23 cellular contexts compared by ENCODE assay signal in genomic region chr4:10526431-10527222, GRCh38.
DNase-seq lines count a peak whose midpoint lies in the region; ATAC-seq, FAIRE-seq and TF ChIP-seq lines count a peak whose summit lies in the region.
"Had no signal": no experiment of that assay in that cellular context is flagged by ENCODE, and none has a peak within 500 bp of the region (broad histone marks: within the 10 kb centered on the region; RNA-seq: fewer than 3 reads in every experiment).

No MANE protein-coding gene starts in this region.

- no peak for TF ChIP-seq CTCF in bronchial epithelial cell (IDR thresholded peaks at IDR 0.05; ENCODE audit: insufficient read depth, low read length, severe bottlenecking)

- H3K36me3 ChIP-seq in H7 (replicated peaks; ENCODE audit: control insufficient read depth, insufficient read depth, low read length) (no peaks in the 10 kb centered on the region), bronchial epithelial cell (ENCODE audit: control insufficient read depth, insufficient read depth, low read length) (no peaks in the 10 kb centered on the region)
- H3K36me3 ChIP-seq: brain microvascular endothelial cell, HAP-1, spleen, suprapubic skin had no signal

- no peaks in the 10 kb centered on the region for H3K27me3 ChIP-seq in H7 (ENCODE audit: control insufficient read depth, insufficient read depth, low read length)
- H3K27me3 ChIP-seq in bronchial epithelial cell (ENCODE audit: control insufficient read depth, insufficient read depth, low read length), result no peaks in the 10 kb centered on the region
- H3K27me3 ChIP-seq: brain microvascular endothelial cell, suprapubic skin had no signal

- no peak for ATAC-seq in SK-N-SH treated with all-trans-retinoic acid at 6 μM for 48 hours
- ATAC-seq in HG03095 (IDR thresholded peaks at IDR 0.05; ENCODE audit: unreplicated experiment), result no peak
- no peak for ATAC-seq in HG02642 (IDR thresholded peaks at IDR 0.05; ENCODE audit: poor library complexity, unreplicated experiment)
- ATAC-seq: naive thymus-derived CD8-positive, alpha-beta T cell; T-cell had no signal

- DNase-seq in H7, result peak; percentile 58
- peak; percentile 78 for DNase-seq in NCI-H1105 treated with DMSO at 0.1 percent for 48 hours (lab: John Stamatoyannopoulos, UW)
- DNase-seq in bronchial epithelial cell (ENCODE audit: low read depth), result peak; percentile 96
- peak; percentile 15 for DNase-seq in left kidney (ENCODE audit: low read depth, low spot score)
- DNase-seq in globus pallidus (ENCODE audit: low spot score), result no peak
- DNase-seq: activated CD4-positive, alpha-beta memory T cell treated with anti-CD3 and anti-CD28 coated beads, Interleukin-2, amount 10 ng/mL, durations not matched to agents 7 days and 5 days; activated naive CD8-positive, alpha-beta T cell treated with anti-CD3 and anti-CD28 coated beads, Interleukin-2, amount 10 ng/mL, durations not matched to agents 7 days and 5 days; activated T-cell treated with anti-CD3 and anti-CD28 coated beads, Interleukin-2, amount 50 U/mL, for 1 hour; brain microvascular endothelial cell; cortex of kidney; DMS79 treated with DMSO at 0.1 percent for 48 hours; KG1; naive thymus-derived CD8-positive, alpha-beta T cell; NCI-H2171; RPMI8226; spleen; T-cell had no signal

- FAIRE-seq in bronchial epithelial cell (lab: Jason Lieb, UNC), result peak; percentile 13
- FAIRE-seq: GM19239 had no signal

- H3K4me3 ChIP-seq in H7 (ENCODE audit: insufficient read depth, low read depth, low read length), result no peak overlapping the region
- no peak overlapping the region for H3K4me3 ChIP-seq in bronchial epithelial cell (ENCODE audit: low read depth, low read length)
- H3K4me3 ChIP-seq: HAP-1, spleen, suprapubic skin had no signal

TF ChIP-seq in SK-N-SH treated with all-trans-retinoic acid at 6 μM for 48 hours, 23 proteins besides CTCF, POLR2A, EP300 and RAD21:
- TF ChIP-seq ZNF565 (CRISPR knock-in tag; conservative IDR thresholded peaks at IDR 0.05; ENCODE audit: low read depth) (no peak), PATZ1 (CRISPR knock-in tag; IDR thresholded peaks at IDR 0.05; ENCODE audit: borderline replicate concordance) (no peak)
